23 cellular contexts compared by ENCODE assay signal in the genomic region with DNA sequence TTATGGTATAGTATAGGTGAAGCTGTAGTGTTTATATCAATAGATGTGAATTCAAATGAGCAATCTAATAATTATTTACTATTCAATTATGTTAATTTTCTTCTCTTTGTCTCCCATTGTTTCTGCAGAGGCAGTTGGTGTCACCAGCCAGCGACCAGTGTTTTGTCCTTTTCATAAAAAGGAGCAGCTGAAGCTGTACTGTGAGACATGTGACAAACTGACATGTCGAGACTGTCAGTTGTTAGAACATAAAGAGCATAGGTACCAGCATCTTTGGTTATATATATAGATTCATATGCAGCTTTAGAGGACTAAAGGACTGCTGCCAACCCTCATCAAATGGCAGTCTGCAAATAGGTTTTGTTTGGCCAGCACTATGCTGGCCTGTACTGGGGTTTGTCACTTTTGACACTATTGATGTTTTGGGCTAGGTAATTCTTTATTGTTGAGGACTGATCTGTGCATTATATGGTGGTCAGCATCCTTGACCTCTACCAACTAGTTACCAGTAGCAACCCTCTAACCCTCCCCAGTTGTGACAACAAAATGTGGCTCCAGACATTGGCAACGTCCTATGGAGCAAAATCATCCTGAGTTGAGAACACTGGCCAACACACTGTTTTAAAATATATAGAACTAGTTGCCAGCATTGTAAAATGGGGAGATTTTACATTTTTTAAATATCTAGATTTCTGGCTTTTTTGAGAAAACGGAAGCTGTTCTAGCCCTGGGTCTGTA. TPM values are rescaled to one million over a fixed set of nuclear protein-coding genes. Genes with fewer than 3 reads are reported as not detected.
DNase-seq lines count a peak whose midpoint lies in the region; TF ChIP-seq lines count a peak whose summit lies in the region.
"Had no signal": no experiment of that assay in that cellular context is flagged by ENCODE, and none has a peak within 500 bp of the region (broad histone marks: within the 10 kb centered on the region; RNA-seq: fewer than 3 reads in every experiment).

No MANE protein-coding gene starts in this region.

- DNase-seq in NCI-H1930 (lab: John Stamatoyannopoulos, UW) (peak; percentile 61 to 80), medulla oblongata (ENCODE audit: extremely low spot score) (peak; percentile 47), substantia nigra (lab: John Stamatoyannopoulos, UW) (peak in 2 of 49 donors; percentile 8 to 35), iPS-NIHi7 (ENCODE audit: extremely low spot score) (no peak), SK-N-SH (no peak), mesenchymal stem cell (no peak)
- DNase-seq: CD8-positive, alpha-beta T cell; DMS 273 treated with DMSO at 0.1 percent for 48 hours; DMS79; EL; GDM1; NCI-H1092 treated with DMSO at 0.1 percent for 48 hours; NCI-H1436; NCI-H187; NCI-H2171 treated with DMSO at 0.1 percent for 48 hours; NCI-H345; NCI-H524; PC-9 had no signal

- no peak for TF ChIP-seq RAD21 in SK-N-SH (IDR thresholded peaks at IDR 0.05; ENCODE audit: low read length)

- H2AK5ac ChIP-seq in mesenchymal stem cell (ENCODE audit: low read length, severe bottlenecking), result no peak overlapping the region

- no peak overlapping the region for H2BK120ac ChIP-seq in mesenchymal stem cell (ENCODE audit: low read depth, low read length)

- H4K20me1 ChIP-seq in SK-N-SH (ENCODE audit: insufficient read depth), result no peaks in the 10 kb centered on the region

- TF ChIP-seq EP300 in SK-N-SH (IDR thresholded peaks at IDR 0.05; ENCODE audit: borderline replicate concordance in 1 of 2, low read depth in 1 of 2, low read length in 1 of 2), result no peak

- no peak overlapping the region for H2BK15ac ChIP-seq in mesenchymal stem cell (ENCODE audit: low read depth, poor library complexity, severe bottlenecking)

- no peak overlapping the region for H3K14ac ChIP-seq in mesenchymal stem cell (ENCODE audit: low read length in 2 of 2)

- 93% methylated on average over 4 of the region's 4 CpGs for WGBS in SK-N-SH (ENCODE audit: low lambda C conversion rate)
- WGBS in mesenchymal stem cell, result 100% methylated on average over 2 of the region's 4 CpGs

- no peak overlapping the region for H3K9ac ChIP-seq in SK-N-SH
- no peak overlapping the region for H3K9ac ChIP-seq in mesenchymal stem cell (ENCODE audit: low read length)

- no peaks in the 10 kb centered on the region for H3K9me3 ChIP-seq in SK-N-SH
- H3K9me3 ChIP-seq in mesenchymal stem cell (ENCODE audit: control insufficient read depth, low read length), result peaks cover 2% of the 10 kb centered on the region
- H3K9me3 ChIP-seq: SJSA1 had no signal

- H4K91ac ChIP-seq in mesenchymal stem cell (ENCODE audit: low read length), result no peak overlapping the region

- H3K4me1 ChIP-seq in SK-N-SH (ENCODE audit: control insufficient read depth in 1 of 2, insufficient read depth in 2 of 2, low read depth in 1 of 2, low read length in 1 of 2) (no peaks in the 10 kb centered on the region; a peak in 1 of 4 replicates), mesenchymal stem cell (ENCODE audit: control insufficient read depth, insufficient read depth, low read depth, low read length) (no peaks in the 10 kb centered on the region)
- H3K4me1 ChIP-seq: SJSA1 had no signal

- H2AFZ ChIP-seq in SK-N-SH (ENCODE audit: low read depth) (no peak overlapping the region), mesenchymal stem cell (ENCODE audit: low read depth, low read length) (no peak overlapping the region)
- H2AFZ ChIP-seq: PC-9 had no signal

- H2BK12ac ChIP-seq in mesenchymal stem cell (ENCODE audit: low read length in 2 of 2), result no peak overlapping the region

- no peak for TF ChIP-seq CTCF in SK-N-SH (IDR thresholded peaks at IDR 0.05)

- H3K79me2 ChIP-seq in SK-N-SH (ENCODE audit: insufficient read depth), result no peaks in the 10 kb centered on the region

- POLR2A ChIA-PET in SK-N-SH (lab: Yijun Ruan, JAX), result no interaction called here

- CTCF ChIA-PET in SK-N-SH (lab: Yijun Ruan, JAX), result interaction anchor here (0.6 to 1.2 kb wide), 3 partner anchors 9 to 68 kb away, joined by 3 read pairs; no protein-coding TSS in a partner anchor

- H4K8ac ChIP-seq in mesenchymal stem cell (ENCODE audit: low read length), result no peak overlapping the region

- peak overlapping the region; percentile 24 for H3K27ac ChIP-seq in cingulate gyrus (ENCODE audit: low read depth, low read length)
- H3K27ac ChIP-seq in substantia nigra (ENCODE audit: low read depth, low read length, poor library complexity, severe bottlenecking), result peak overlapping the region; percentile 22
- no peak overlapping the region for H3K27ac ChIP-seq in SK-N-SH (ENCODE audit: low read depth in 2 of 2, low read length in 1 of 2)
- H3K27ac ChIP-seq in mesenchymal stem cell (ENCODE audit: low read length, poor library complexity, severe bottlenecking), result no peak overlapping the region
- H3K27ac ChIP-seq: C4-2B, HL-60, PC-9, SJSA1 had no signal

- H3K4me3 ChIP-seq in SK-N-SH (ENCODE audit: low read depth in 2 of 2, low read length in 1 of 2) (no peak overlapping the region), mesenchymal stem cell (ENCODE audit: insufficient read depth in 1 of 2, low read depth in 1 of 2, low read length in 2 of 2) (no peak overlapping the region)
- H3K4me3 ChIP-seq: GM12878, PC-9, SJSA1 had no signal

- H3F3A ChIP-seq in SK-N-SH (replicated peaks; ENCODE audit: insufficient read depth), result no peaks in the 10 kb centered on the region

- H2BK5ac ChIP-seq in mesenchymal stem cell (ENCODE audit: low read depth, low read length, poor library complexity, severe bottlenecking), result no peak overlapping the region

- H3K4ac ChIP-seq in mesenchymal stem cell (ENCODE audit: low read depth in 1 of 2, low read length in 2 of 2), result no peak overlapping the region

- no peak overlapping the region for H3K18ac ChIP-seq in mesenchymal stem cell (ENCODE audit: low read depth in 1 of 2, low read length in 2 of 2)

- H3K27me3 ChIP-seq in SK-N-SH (ENCODE audit: insufficient read depth), result no peaks in the 10 kb centered on the region
- no peaks in the 10 kb centered on the region for H3K27me3 ChIP-seq in mesenchymal stem cell (ENCODE audit: control insufficient read depth in 1 of 2, insufficient read depth in 1 of 2, low read length in 2 of 2)
- H3K27me3 ChIP-seq: SJSA1 had no signal

- H3K4me2 ChIP-seq in SK-N-SH (no peak overlapping the region), mesenchymal stem cell (ENCODE audit: low read length, poor library complexity, severe bottlenecking) (no peak overlapping the region)
- H3K4me2 ChIP-seq: PC-9 had no signal

- H3K23ac ChIP-seq in mesenchymal stem cell (ENCODE audit: low read length in 2 of 2), result no peak overlapping the region

- H3K36me3 ChIP-seq in SK-N-SH (replicated peaks in 1 of 2; ENCODE audit: control insufficient read depth in 1 of 2, insufficient read depth in 2 of 2, low read length in 1 of 2), result peaks cover 54 to 70% of the 10 kb centered on the region in 2 experiments
- H3K36me3 ChIP-seq in mesenchymal stem cell (ENCODE audit: control insufficient read depth in 1 of 2, insufficient read depth in 2 of 2, low read depth in 1 of 2, low read length in 2 of 2), result peaks cover 28 to 61% of the 10 kb centered on the region in 2 experiments

- H3K79me1 ChIP-seq in mesenchymal stem cell (replicated peaks; ENCODE audit: low read length, poor library complexity, severe bottlenecking), result peaks cover 25% of the 10 kb centered on the region

- H3K9me2 ChIP-seq in SK-N-SH, result no peaks in the 10 kb centered on the region

TF ChIP-seq in SK-N-SH, 30 proteins besides CTCF, POLR2A, EP300 and RAD21 (continues in another document):
- TF ChIP-seq TAF1 (IDR thresholded peaks at IDR 0.05; ENCODE audit: borderline replicate concordance, low read depth, low read length) (no peak), TCF12 (IDR thresholded peaks at IDR 0.05) (no peak), RCOR1 (IDR thresholded peaks at IDR 0.05; ENCODE audit: low read length) (no peak), RXRA (IDR thresholded peaks at IDR 0.05; ENCODE audit: borderline replicate concordance, low read depth) (no peak), JUND (IDR thresholded peaks at IDR 0.05) (no peak), FOXJ3 (CRISPR knock-in tag; IDR thresholded peaks at IDR 0.05) (no peak)
- TF ChIP-seq, protein P1, sequence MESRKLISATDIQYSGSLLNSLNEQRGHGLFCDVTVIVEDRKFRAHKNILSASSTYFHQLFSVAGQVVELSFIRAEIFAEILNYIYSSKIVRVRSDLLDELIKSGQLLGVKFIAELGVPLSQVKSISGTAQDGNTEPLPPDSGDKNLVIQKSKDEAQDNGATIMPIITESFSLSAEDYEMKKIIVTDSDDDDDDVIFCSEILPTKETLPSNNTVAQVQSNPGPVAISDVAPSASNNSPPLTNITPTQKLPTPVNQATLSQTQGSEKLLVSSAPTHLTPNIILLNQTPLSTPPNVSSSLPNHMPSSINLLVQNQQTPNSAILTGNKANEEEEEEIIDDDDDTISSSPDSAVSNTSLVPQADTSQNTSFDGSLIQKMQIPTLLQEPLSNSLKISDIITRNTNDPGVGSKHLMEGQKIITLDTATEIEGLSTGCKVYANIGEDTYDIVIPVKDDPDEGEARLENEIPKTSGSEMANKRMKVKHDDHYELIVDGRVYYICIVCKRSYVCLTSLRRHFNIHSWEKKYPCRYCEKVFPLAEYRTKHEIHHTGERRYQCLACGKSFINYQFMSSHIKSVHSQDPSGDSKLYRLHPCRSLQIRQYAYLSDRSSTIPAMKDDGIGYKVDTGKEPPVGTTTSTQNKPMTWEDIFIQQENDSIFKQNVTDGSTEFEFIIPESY (IDR thresholded peaks at IDR 0.05; ENCODE audit: borderline replicate concordance, low read depth), result no peak
- TF ChIP-seq, protein P2, sequence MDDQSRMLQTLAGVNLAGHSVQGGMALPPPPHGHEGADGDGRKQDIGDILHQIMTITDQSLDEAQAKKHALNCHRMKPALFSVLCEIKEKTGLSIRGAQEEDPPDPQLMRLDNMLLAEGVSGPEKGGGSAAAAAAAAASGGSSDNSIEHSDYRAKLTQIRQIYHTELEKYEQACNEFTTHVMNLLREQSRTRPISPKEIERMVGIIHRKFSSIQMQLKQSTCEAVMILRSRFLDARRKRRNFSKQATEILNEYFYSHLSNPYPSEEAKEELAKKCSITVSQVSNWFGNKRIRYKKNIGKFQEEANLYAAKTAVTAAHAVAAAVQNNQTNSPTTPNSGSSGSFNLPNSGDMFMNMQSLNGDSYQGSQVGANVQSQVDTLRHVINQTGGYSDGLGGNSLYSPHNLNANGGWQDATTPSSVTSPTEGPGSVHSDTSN (IDR thresholded peaks at IDR 0.05), result no peak
- TF ChIP-seq, protein P3, sequence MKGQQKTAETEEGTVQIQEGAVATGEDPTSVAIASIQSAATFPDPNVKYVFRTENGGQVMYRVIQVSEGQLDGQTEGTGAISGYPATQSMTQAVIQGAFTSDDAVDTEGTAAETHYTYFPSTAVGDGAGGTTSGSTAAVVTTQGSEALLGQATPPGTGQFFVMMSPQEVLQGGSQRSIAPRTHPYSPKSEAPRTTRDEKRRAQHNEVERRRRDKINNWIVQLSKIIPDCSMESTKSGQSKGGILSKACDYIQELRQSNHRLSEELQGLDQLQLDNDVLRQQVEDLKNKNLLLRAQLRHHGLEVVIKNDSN (IDR thresholded peaks at IDR 0.05; ENCODE audit: borderline replicate concordance, low read depth), result no peak

RNA-seq across cellular contexts. Expression of a gene that starts 59.2 kb away (rescaled TPM):
- polyA plus RNA-seq in SK-N-SH (2012; rRNA removed), result 5.3 and 6.5 TPM in 2 replicates
- 7.2 and 7.4 TPM in 2 replicates for polyA plus RNA-seq in SK-N-SH (2012; cell fraction: cytosol; rRNA removed)
- 4.4 and 7.1 TPM in 2 replicates for polyA plus RNA-seq in SK-N-SH (2012; cell fraction: nucleus; rRNA removed)
- 14.3 TPM for polyA plus RNA-seq in mesenchymal stem cell (2013, experiment 1 of 2)
- 14.5 TPM for polyA plus RNA-seq in mesenchymal stem cell (2013, experiment 2 of 2)

Comparison
In these comparisons a context has a peak if more than half of its experiments do, and no peak if none do; other contexts are left out.
1. DNase-seq: peak in NCI-H1930 (2 of 2) and medulla oblongata (single experiment); none in iPS-NIHi7 (single experiment), SK-N-SH (single experiment) and mesenchymal stem cell (single experiment).
2. H3K27ac ChIP-seq: peak in cingulate gyrus (single experiment) and substantia nigra (single experiment); none in SK-N-SH (0 of 2) and mesenchymal stem cell (single experiment).